Comparison of ENCODE assay signal across 9 cellular contexts in the genomic region with DNA sequence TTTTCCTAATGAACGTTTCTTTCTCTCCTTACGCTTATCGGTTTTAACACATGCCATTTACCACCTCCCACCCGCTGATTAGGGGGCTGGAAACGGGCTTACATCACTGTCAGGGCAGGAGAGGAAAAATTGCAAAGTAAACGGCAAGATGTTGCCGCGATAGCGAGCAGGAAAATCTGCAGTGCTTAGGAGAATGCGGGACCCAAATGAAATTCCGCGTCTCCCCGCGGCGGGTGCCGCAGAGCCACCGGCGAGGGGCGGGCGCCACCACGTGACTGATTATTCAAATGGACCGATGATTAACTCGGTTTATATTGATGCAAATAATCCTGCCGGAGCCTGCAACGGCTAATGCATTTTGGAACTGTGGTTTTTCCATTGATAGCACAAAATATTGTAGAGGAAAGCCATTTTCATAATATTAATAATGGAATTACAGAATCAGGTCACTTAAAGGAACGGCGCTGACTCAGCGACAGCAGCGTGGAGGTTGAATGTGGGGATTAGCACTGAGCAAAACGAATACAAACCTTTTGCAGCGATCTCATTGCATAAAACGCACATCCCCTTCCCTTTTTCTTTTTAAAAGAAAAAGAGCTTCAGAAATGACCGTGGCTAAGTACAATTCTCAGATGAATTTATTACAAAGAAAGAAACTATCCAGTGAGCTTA.
DNase-seq lines count a peak whose midpoint lies in the region; ATAC-seq and TF ChIP-seq lines count a peak whose summit lies in the region.
"Had no signal": no experiment of that assay in that cellular context is flagged by ENCODE, and none has a peak within 500 bp of the region (broad histone marks: within the 10 kb centered on the region; RNA-seq: fewer than 3 reads in every experiment).

No MANE protein-coding gene starts in this region.

- no peak overlapping the region for H2AK5ac ChIP-seq in neuronal stem cell (ENCODE audit: low read depth, low read length)

- ATAC-seq in T-helper 17 cell: no peak
- no peak for ATAC-seq in GM21717 (IDR thresholded peaks at IDR 0.05; ENCODE audit: unreplicated experiment)
- ATAC-seq in GM18519 (IDR thresholded peaks at IDR 0.05; ENCODE audit: low FRiP score, unreplicated experiment): no peak
- ATAC-seq: activated T-cell treated with anti-CD3 and anti-CD28 coated beads, Interleukin-2, amount 50 U/mL, for 72 hours had no signal

- peaks cover 7 to 14% of the 10 kb centered on the region in 2 donors for H3K4me1 ChIP-seq in neuronal stem cell (ENCODE audit: control insufficient read depth in 2 of 2, insufficient read depth in 1 of 2, low read depth in 1 of 2, low read length in 2 of 2)

- peaks cover 0 to 36% (median 2%) of the 10 kb centered on the region in 3 experiments for H3K27me3 ChIP-seq in neuronal stem cell (ENCODE audit: control insufficient read depth in 3 of 3, insufficient read depth in 3 of 3, low read depth in 1 of 3, low read length in 3 of 3)

- WGBS in neuronal stem cell (ENCODE audit: extremely low coverage in 2 of 2, insufficient read length in 2 of 2, insufficient replicate concordance in 1 of 2), 2 donors: no CpG with 5 or more reads among the region's 33 CpGs

- no peak overlapping the region for H3K18ac ChIP-seq in neuronal stem cell (ENCODE audit: low read length)

- H3K36me3 Mint-ChIP-seq in T-helper 17 cell (ENCODE audit: low read depth) (peaks cover 2% of the 10 kb centered on the region), MCF 10A (ENCODE audit: insufficient read depth, unreplicated experiment) (no peaks in the 10 kb centered on the region)

- H2BK5ac ChIP-seq in neuronal stem cell (ENCODE audit: low read length): no peak overlapping the region

- H2BK15ac ChIP-seq in neuronal stem cell (ENCODE audit: low read length): no peak overlapping the region

- peak; percentile 19 for DNase-seq in activated CD8-positive, alpha-beta memory T cell treated with anti-CD3 and anti-CD28 coated beads, Interleukin-2, amount 50 U/mL, for 4 hours
- no peak for DNase-seq in activated CD8-positive, alpha-beta memory T cell treated with anti-CD3 and anti-CD28 coated beads, Interleukin-2, amount 50 U/mL, for 48 hours
- DNase-seq in T-helper 17 cell (no peak), fibroblast of mammary gland (ENCODE audit: low read depth) (peak; percentile 21), neuronal stem cell (ENCODE audit: low spot score) (peak; percentile 49), MCF 10A (ENCODE audit: unreplicated experiment) (no peak)

- H3K36me3 ChIP-seq in neuronal stem cell (replicated peaks in 1 of 2; ENCODE audit: control insufficient read depth in 2 of 2, insufficient read depth in 2 of 2, low read length in 2 of 2): no peaks in the 10 kb centered on the region

- no peaks in the 10 kb centered on the region for H3K9me3 Mint-ChIP-seq in MCF 10A (ENCODE audit: unreplicated experiment)
- H3K9me3 Mint-ChIP-seq: activated T-cell treated with anti-CD3 and anti-CD28 coated beads, Interleukin-2, amount 50 U/mL, for 72 hours had no signal

- POLR2A ChIA-PET in MCF 10A (lab: Yijun Ruan, JAX): no interaction called here

- no peak overlapping the region for H4K91ac ChIP-seq in neuronal stem cell (ENCODE audit: low read depth, low read length, poor library complexity)

- CTCF ChIA-PET in MCF 10A (lab: Yijun Ruan, JAX): interaction anchor here (0.7 kb wide), 1 partner anchor 29 kb away, joined by 4 read pairs; no protein-coding TSS in a partner anchor

- H4K8ac ChIP-seq in neuronal stem cell (ENCODE audit: low read depth, low read length): no peak overlapping the region

- peaks cover 94% of the 10 kb centered on the region for H3K27me3 Mint-ChIP-seq in T-helper 17 cell
- H3K27me3 Mint-ChIP-seq in MCF 10A (ENCODE audit: insufficient read depth, unreplicated experiment): peaks cover 11% of the 10 kb centered on the region

- H3K9me3 ChIP-seq in T-helper 17 cell (ENCODE audit: control insufficient read depth, low read length, poor library complexity, severe bottlenecking): no peaks in the 10 kb centered on the region
- H3K9me3 ChIP-seq in neuronal stem cell (replicated peaks in 1 of 2; ENCODE audit: control insufficient read depth in 2 of 2, insufficient read depth in 1 of 2, low read depth in 1 of 2, low read length in 2 of 2): peaks cover 0 to 5% of the 10 kb centered on the region in 2 donors

- no TSS peak for BruUV-seq in MCF 10A (replicated peaks; lab: Mats Ljungman, UMichigan)

- no peak overlapping the region for H2BK12ac ChIP-seq in neuronal stem cell (ENCODE audit: low read length)

- H2BK120ac ChIP-seq in neuronal stem cell (ENCODE audit: low read depth, low read length): no peak overlapping the region

- H3K14ac ChIP-seq in neuronal stem cell (ENCODE audit: low read length): no peak overlapping the region

- H3K23ac ChIP-seq in neuronal stem cell (ENCODE audit: low read depth, low read length, poor library complexity): no peak overlapping the region

- no peaks in the 10 kb centered on the region for H3K79me1 ChIP-seq in neuronal stem cell (ENCODE audit: low read depth, low read length)

- H3K4me1 Mint-ChIP-seq in T-helper 17 cell (peaks cover 16% of the 10 kb centered on the region), MCF 10A (ENCODE audit: insufficient read depth, unreplicated experiment) (no peaks in the 10 kb centered on the region)

- H3K4me2 ChIP-seq in neuronal stem cell (ENCODE audit: insufficient read depth, low read length, poor library complexity, severe bottlenecking): peak overlapping the region; percentile 61

- H3K4ac ChIP-seq in neuronal stem cell (ENCODE audit: low read length): no peak overlapping the region

- TF ChIP-seq CTCF in fibroblast of mammary gland (conservative IDR thresholded peaks at IDR 0.05; ENCODE audit: control insufficient read depth, insufficient read depth, low read depth, low read length): no peak
- no peak for TF ChIP-seq CTCF in MCF 10A (IDR thresholded peaks at IDR 0.05; ENCODE audit: unreplicated experiment)

- peak overlapping the region; percentile 41 for H3K4me3 Mint-ChIP-seq in T-helper 17 cell
- no peak overlapping the region for H3K4me3 Mint-ChIP-seq in MCF 10A (ENCODE audit: unreplicated experiment)

- no peak overlapping the region for H3K27ac Mint-ChIP-seq in T-helper 17 cell
- no peak overlapping the region for H3K27ac Mint-ChIP-seq in MCF 10A (ENCODE audit: low read depth, unreplicated experiment)
- H3K27ac Mint-ChIP-seq: activated T-cell treated with anti-CD3 and anti-CD28 coated beads, Interleukin-2, amount 50 U/mL, for 72 hours had no signal

- H3K9ac ChIP-seq in neuronal stem cell (ENCODE audit: low read depth, low read length, poor library complexity): no peak overlapping the region

- peak overlapping the region; percentile 5 for H3K4me3 ChIP-seq in fibroblast of mammary gland (ENCODE audit: control insufficient read depth, low read depth, low read length)
- H3K4me3 ChIP-seq in neuronal stem cell (ENCODE audit: low read length in 2 of 2): peak overlapping the region; percentile 41 to 88

- H3K27ac ChIP-seq in neuronal stem cell (replicated peaks; ENCODE audit: low read length): no peak overlapping the region

- intact Hi-C loops in MCF 10A (cut with micrococcal nuclease): no loop called here

- H2AFZ ChIP-seq in neuronal stem cell (ENCODE audit: low read length): peak overlapping the region; percentile 76

Comparison
In these comparisons a context has a peak if more than half of its experiments do, and no peak if none do; other contexts are left out.
1. DNase-seq: peak in activated CD8-positive, alpha-beta memory T cell treated with anti-CD3 and anti-CD28 coated beads, Interleukin-2, amount 50 U/mL, for 4 hours (single experiment), fibroblast of mammary gland (single experiment) and neuronal stem cell (single experiment); none in activated CD8-positive, alpha-beta memory T cell treated with anti-CD3 and anti-CD28 coated beads, Interleukin-2, amount 50 U/mL, for 48 hours (single experiment), T-helper 17 cell (0 of 3) and MCF 10A (single experiment).